ENCODE assay signal across 10 cellular contexts in the genomic region with DNA sequence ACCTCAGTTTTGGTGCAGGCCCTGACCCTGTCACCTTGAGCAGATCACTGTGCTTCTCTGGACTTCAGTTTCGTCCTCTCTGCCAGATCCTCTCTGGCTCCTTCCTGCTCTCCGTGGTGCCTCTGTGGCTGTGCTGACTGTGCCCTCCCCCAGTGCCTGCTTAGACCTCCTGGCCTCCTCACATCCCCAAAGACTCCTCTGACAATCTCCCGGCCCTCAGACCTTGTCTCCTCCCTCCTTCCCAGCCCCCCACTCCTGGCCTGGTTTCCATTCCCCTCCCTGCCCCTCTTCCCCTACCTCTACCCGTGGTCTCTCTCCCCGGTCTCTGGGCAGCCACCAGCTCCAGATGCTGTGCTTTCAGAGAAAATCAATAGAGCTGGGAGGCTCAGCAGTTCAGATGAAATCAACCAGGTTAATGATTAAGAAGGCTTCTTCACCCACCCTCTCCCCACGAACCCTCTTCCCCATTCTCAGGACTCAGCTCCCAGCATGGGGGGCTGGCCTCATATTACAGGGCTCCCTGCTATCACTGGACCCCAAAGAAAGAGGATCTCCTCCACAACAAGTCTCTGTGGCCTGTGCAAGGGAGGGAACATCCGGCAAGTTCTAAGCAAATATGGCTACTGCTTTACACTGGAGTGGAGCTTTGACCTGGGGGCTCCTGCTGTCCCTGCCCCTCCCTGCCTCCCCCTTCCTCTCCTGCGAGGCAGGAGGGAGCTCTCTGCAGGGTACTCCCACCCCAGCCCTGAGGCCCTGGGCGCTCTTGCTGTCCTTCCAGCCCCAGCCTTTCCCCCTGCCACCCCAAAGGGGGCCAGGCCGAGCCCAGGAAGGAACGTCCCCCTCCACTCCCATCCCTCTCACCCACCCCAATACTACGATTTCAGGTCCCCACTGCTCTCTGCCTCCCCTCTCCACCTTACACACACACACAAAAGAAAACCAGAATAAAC. TPM values are rescaled to one million over a fixed set of nuclear protein-coding genes. Genes with fewer than 3 reads are reported as not detected.
DNase-seq lines count a peak whose midpoint lies in the region; ATAC-seq, FAIRE-seq and TF ChIP-seq lines count a peak whose summit lies in the region.
"Had no signal": no experiment of that assay in that cellular context is flagged by ENCODE, and none has a peak within 500 bp of the region (broad histone marks: within the 10 kb centered on the region; RNA-seq: fewer than 3 reads in every experiment).

No MANE protein-coding gene starts in this region.

- no peaks in the 10 kb centered on the region for H4K20me1 ChIP-seq in hepatocyte (ENCODE audit: insufficient read depth, poor library complexity, severe bottlenecking)

- H2AFZ ChIP-seq in hepatocyte = peak overlapping the region; percentile 25

- 38% methylated on average over 10 of the region's 12 CpGs for WGBS in hepatocyte (ENCODE audit: low lambda C conversion rate, missing lambda C conversion rate)
- WGBS in pancreas, 2 donors = 11 to 12% methylated on average over 12 of the region's 12 CpGs

- intact Hi-C loops in pancreas (cut with DNase I) = no loop called here

- TF ChIP-seq POLR2A in H54 (IDR thresholded peaks at IDR 0.05; ENCODE audit: low read depth, low read length) = no peak

- DNase-seq in ELF-1 (ENCODE audit: low read depth, low spot score) (peak; percentile 17), WERI-Rb-1 (peak; percentile 87), hepatocyte (ENCODE audit: low spot score) (peak; percentile 38), pancreas (peak; percentile 62 to 87 (median 78)), H54 (ENCODE audit: insufficient read length, low spot score) (no peak), cerebellum (ENCODE audit: low spot score) (no peak), NCI-H1694 treated with DMSO at 0.1 percent for 48 hours (lab: John Stamatoyannopoulos, UW) (no peak)
- no peak for DNase-seq in activated CD8-positive, alpha-beta memory T cell treated with anti-CD3 and anti-CD28 coated beads, Interleukin-2, amount 50 U/mL, for 48 hours
- DNase-seq: T-helper 17 cell had no signal

- peaks cover 27% of the 10 kb centered on the region for H3K4me1 ChIP-seq in hepatocyte (ENCODE audit: insufficient read depth)
- peaks cover 5 to 32% (median 29%) of the 10 kb centered on the region in 3 donors for H3K4me1 ChIP-seq in pancreas

- H3K9me3 ChIP-seq in WERI-Rb-1 (ENCODE audit: severe bottlenecking) (no peaks in the 10 kb centered on the region), hepatocyte (ENCODE audit: low read depth) (no peaks in the 10 kb centered on the region), pancreas (no peaks in the 10 kb centered on the region)
- H3K9me3 ChIP-seq: adrenal gland had no signal

- peaks cover 10% of the 10 kb centered on the region; the same call in 1 of the 2 replicates for H3K36me3 ChIP-seq in WERI-Rb-1
- no peaks in the 10 kb centered on the region for H3K36me3 ChIP-seq in hepatocyte (replicated peaks; ENCODE audit: insufficient read depth, low read depth)
- peaks cover 0 to 4% (median 0%) of the 10 kb centered on the region in 3 donors for H3K36me3 ChIP-seq in pancreas
- H3K36me3 ChIP-seq: adrenal gland had no signal

- peak; percentile 69 to 81 (median 76) for ATAC-seq in pancreas
- ATAC-seq: T-helper 17 cell had no signal

- no peaks in the 10 kb centered on the region for H3K27me3 ChIP-seq in WERI-Rb-1 (ENCODE audit: insufficient read depth, low read depth, severe bottlenecking)
- no peaks in the 10 kb centered on the region for H3K27me3 ChIP-seq in hepatocyte
- no peaks in the 10 kb centered on the region for H3K27me3 ChIP-seq in pancreas
- H3K27me3 ChIP-seq: adrenal gland had no signal

- H3K79me2 ChIP-seq in hepatocyte = no peaks in the 10 kb centered on the region

- TF ChIP-seq CTCF in WERI-Rb-1 (IDR thresholded peaks at IDR 0.05; ENCODE audit: low read depth, low read length) = no peak
- no peak for TF ChIP-seq CTCF in hepatocyte (IDR thresholded peaks at IDR 0.05; ENCODE audit: poor library complexity)
- TF ChIP-seq CTCF in pancreas (IDR thresholded peaks at IDR 0.05) = no peak

- FAIRE-seq in pancreas (lab: Jason Lieb, UNC) = no peak
- no peak for FAIRE-seq in H54 (lab: Jason Lieb, UNC)

- peak overlapping the region; percentile 69 for H3K4me2 ChIP-seq in hepatocyte

- H3K4me3 ChIP-seq in WERI-Rb-1 (ENCODE audit: low read depth, low read length) (no peak overlapping the region), hepatocyte (no peak overlapping the region), pancreas (peak overlapping the region in 2 of 4 donors; percentile 24 to 41)

- no peaks in the 10 kb centered on the region for H3K9me2 ChIP-seq in hepatocyte (replicated peaks; ENCODE audit: insufficient read depth)

- peak overlapping the region; percentile 83 for H3K27ac ChIP-seq in WERI-Rb-1
- H3K27ac ChIP-seq in hepatocyte = peak overlapping the region; percentile 75
- H3K27ac ChIP-seq in pancreas = peak overlapping the region; percentile 73 to 92 (median 82)

RNA-seq across cellular contexts. Expression of gene BACE1-AS, which starts 8.5 kb away (rescaled TPM):
- total RNA-seq in hepatocyte (3.6 and 3.9 TPM in 2 replicates), pancreas (1 to 10 TPM; 2.8 to 5.0 (median 4.0) TPM), cerebellum (7.6 TPM)
- polyA plus RNA-seq in hepatocyte (2.1 and 3.9 TPM in 2 replicates), pancreas (1 to 10 TPM; 7.6 to 9.1 TPM)

RNA-seq across cellular contexts. Expression of gene BACE1, which starts 16.4 kb away (rescaled TPM):
- total RNA-seq in hepatocyte (17.9 and 22.6 TPM in 2 replicates), pancreas (100 to 1,000 TPM in 5 of 6 donors, 10 to 100 TPM in 1; 72.5 to 207 (median 123) TPM), cerebellum (26.6 TPM)
- polyA plus RNA-seq in hepatocyte (12.7 and 17.5 TPM in 2 replicates), pancreas (10 to 100 TPM; 27.8 to 53.8 TPM)

RNA-seq across cellular contexts. Expression of gene CEP164, which starts 28.0 kb away (rescaled TPM):
- total RNA-seq in hepatocyte = 7.1 and 18.3 TPM in 2 replicates
- polyA plus RNA-seq in hepatocyte = 19.9 and 31.9 TPM in 2 replicates
- 10 to 100 TPM; 12.9 to 27.4 (median 23.7) TPM for total RNA-seq in pancreas
- 10 to 100 TPM; 42.1 to 56.3 TPM for polyA plus RNA-seq in pancreas
- total RNA-seq in cerebellum = 35.1 TPM

Comparison
In these comparisons a context has a peak if more than half of its experiments do, and no peak if none do; other contexts are left out.
1. DNase-seq: peak in ELF-1 (single experiment), WERI-Rb-1 (single experiment), hepatocyte (single experiment) and pancreas (6 of 6); none in H54 (single experiment), cerebellum (single experiment), NCI-H1694 treated with DMSO at 0.1 percent for 48 hours (single experiment) and activated CD8-positive, alpha-beta memory T cell treated with anti-CD3 and anti-CD28 coated beads, Interleukin-2, amount 50 U/mL, for 48 hours (single experiment).
2. Peak in every context shown above with its lines, with median percentiles within 50 percentile points of each other: H3K27ac ChIP-seq.